ENCODE assay signal across 8 cellular contexts in the genomic region with DNA sequence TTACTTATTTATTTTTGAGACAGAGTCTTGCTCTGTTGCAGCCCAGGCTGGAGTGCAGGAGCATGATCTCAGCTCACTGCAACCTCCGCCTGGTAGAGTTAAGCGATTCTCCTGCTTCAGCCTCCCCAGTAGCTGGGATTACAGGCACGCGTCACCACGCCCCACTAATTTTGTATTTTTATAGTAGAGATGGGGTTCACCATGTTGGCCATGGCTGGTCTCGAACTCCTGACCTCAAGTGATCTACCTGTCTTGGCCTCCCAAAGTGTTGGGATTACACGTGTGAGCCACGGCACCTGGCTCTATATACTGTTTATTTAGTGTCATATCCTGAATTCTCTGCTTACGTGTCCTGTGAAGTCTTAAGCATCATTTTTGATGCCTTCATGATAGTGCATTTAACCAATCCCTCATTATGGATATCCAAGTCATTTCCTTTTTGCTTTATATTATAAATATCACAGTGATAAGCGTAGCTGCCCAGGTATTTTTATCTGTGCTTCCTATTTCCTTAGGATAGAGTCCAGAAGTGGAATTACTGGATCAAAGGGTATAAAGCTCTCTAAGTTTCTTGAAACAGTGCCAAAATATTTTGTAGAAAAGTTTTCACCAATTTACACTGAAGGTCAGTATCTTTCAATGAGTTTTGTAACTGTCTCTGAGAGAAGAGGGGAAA. TPM values are rescaled to one million over a fixed set of nuclear protein-coding genes. Genes with fewer than 3 reads are reported as not detected.
DNase-seq lines count a peak whose midpoint lies in the region; ATAC-seq and TF ChIP-seq lines count a peak whose summit lies in the region.

No MANE protein-coding gene starts in this region.

- peaks cover 11 to 44% (median 34%) of the 10 kb centered on the region in 4 donors for H3K4me1 Mint-ChIP-seq in naive thymus-derived CD8-positive, alpha-beta T cell

- POLR2A ChIA-PET in naive thymus-derived CD8-positive, alpha-beta T cell (lab: Charles Lee), result interaction anchor here (0.6 to 4.2 kb wide), 8 partner anchors 13 to 51 kb away, joined by 3 to 70 read pairs (median 6); a partner anchor contains a TSS

- no peaks in the 10 kb centered on the region for H3K27me3 Mint-ChIP-seq in naive thymus-derived CD8-positive, alpha-beta T cell

- no peaks in the 10 kb centered on the region for H3K9me2 ChIP-seq in Loucy (replicated peaks; ENCODE audit: low read depth, low read length)

- H3K36me3 ChIP-seq in Loucy (ENCODE audit: insufficient read depth, low read length), result no peaks in the 10 kb centered on the region

- H3K4me2 ChIP-seq in Loucy (ENCODE audit: low read depth, low read length, poor library complexity, severe bottlenecking), result peak overlapping the region; percentile 97

- H3K4me3 ChIP-seq in AG10803 (ENCODE audit: low read length) (peak overlapping the region; percentile 86), Loucy (ENCODE audit: low read length, poor library complexity, severe bottlenecking) (peak overlapping the region; percentile 76)

- peak overlapping the region; percentile 88 to 99 (median 98) for H3K27ac Mint-ChIP-seq in naive thymus-derived CD8-positive, alpha-beta T cell

- no peak for ATAC-seq in naive thymus-derived CD8-positive, alpha-beta T cell
- ATAC-seq in HG02678 (IDR thresholded peaks at IDR 0.05; ENCODE audit: unreplicated experiment) (no peak), HG03175 (IDR thresholded peaks at IDR 0.05; ENCODE audit: unreplicated experiment) (no peak)

- no peaks in the 10 kb centered on the region for H3K9me3 Mint-ChIP-seq in naive thymus-derived CD8-positive, alpha-beta T cell

- H3K36me3 Mint-ChIP-seq in naive thymus-derived CD8-positive, alpha-beta T cell, result no peaks in the 10 kb centered on the region

- H3K9ac ChIP-seq in Loucy (ENCODE audit: low read depth, low read length, poor library complexity, severe bottlenecking), result peak overlapping the region; percentile 43

- TF ChIP-seq CTCF in AG10803 (conservative IDR thresholded peaks at IDR 0.05; ENCODE audit: low read length) (no peak), Loucy (conservative IDR thresholded peaks at IDR 0.05; ENCODE audit: low read length) (no peak)

- DNase-seq in AG10803 (ENCODE audit: low read depth), result no peak
- DNase-seq in dermis blood vessel endothelial cell, result peak; percentile 36
- DNase-seq in naive thymus-derived CD8-positive, alpha-beta T cell, result peak in 1 of 10 donors; percentile 4
- no peak for DNase-seq in NCI-H446 treated with DMSO at 0.1 percent for 48 hours (lab: John Stamatoyannopoulos, UW)
- DNase-seq in stimulated activated CD4-positive, alpha-beta T cell treated with anti-CD3 and anti-CD28 coated beads, Interleukin-2, amount 100 ng/mL, for 48 hours, result no peak

- peaks cover 22% of the 10 kb centered on the region for H3K4me1 ChIP-seq in Loucy (ENCODE audit: insufficient read depth, low read length, poor library complexity, severe bottlenecking)

- no peak overlapping the region; the same call in 1 of the 2 replicates for H2AFZ ChIP-seq in Loucy (ENCODE audit: low read length)

- no peaks in the 10 kb centered on the region for H3K27me3 ChIP-seq in Loucy (ENCODE audit: insufficient read depth, low read length, poor library complexity, severe bottlenecking)

- no peaks in the 10 kb centered on the region for H3K79me2 ChIP-seq in Loucy (ENCODE audit: insufficient read depth, low read length)

- H4K20me1 ChIP-seq in Loucy (ENCODE audit: insufficient read depth, low read length, poor library complexity, severe bottlenecking), result no peaks in the 10 kb centered on the region

- H3F3A ChIP-seq in Loucy (ENCODE audit: low read depth), result peaks cover 8% of the 10 kb centered on the region; the same call in 1 of the 2 replicates

- H3K9me3 ChIP-seq in Loucy (ENCODE audit: insufficient read depth, low read depth, low read length), result no peaks in the 10 kb centered on the region

- peak overlapping the region; percentile 89 to 97 (median 93) for H3K4me3 Mint-ChIP-seq in naive thymus-derived CD8-positive, alpha-beta T cell

RNA-seq across cellular contexts. Expression of a gene that starts 0.9 kb away (rescaled TPM):
- total RNA-seq in dermis blood vessel endothelial cell, result 10.4 and 19.5 TPM in 2 replicates
- 10 to 100 TPM; 48.0 to 63.0 TPM for total RNA-seq in naive thymus-derived CD8-positive, alpha-beta T cell
- polyA plus RNA-seq in naive thymus-derived CD8-positive, alpha-beta T cell, result 1 to 10 TPM; 2.3 to 3.1 (median 2.3) TPM

RNA-seq across cellular contexts. Expression of a gene that starts 21.5 kb away (rescaled TPM):
- 11.4 and 31.3 TPM in 2 replicates for total RNA-seq in dermis blood vessel endothelial cell
- 10 to 100 TPM; 12.1 to 14.4 TPM for total RNA-seq in naive thymus-derived CD8-positive, alpha-beta T cell
- under 1 TPM; 0.13 to 0.51 (median 0.21) TPM for polyA plus RNA-seq in naive thymus-derived CD8-positive, alpha-beta T cell

RNA-seq across cellular contexts. Expression of a gene that starts 33.6 kb away (rescaled TPM):
- 231 and 325 TPM in 2 replicates for total RNA-seq in dermis blood vessel endothelial cell
- total RNA-seq in naive thymus-derived CD8-positive, alpha-beta T cell, result 10 to 100 TPM; 59.2 to 60.5 TPM
- 10 to 100 TPM; 14.4 to 19.5 (median 18.3) TPM for polyA plus RNA-seq in naive thymus-derived CD8-positive, alpha-beta T cell

RNA-seq across cellular contexts. Expression of a gene that starts 54.2 kb away (rescaled TPM):
- total RNA-seq in dermis blood vessel endothelial cell, result 54.1 and 63.5 TPM in 2 replicates
- 100 to 1,000 TPM; 277 to 296 TPM for total RNA-seq in naive thymus-derived CD8-positive, alpha-beta T cell
- 10 to 100 TPM; 32.6 to 60.6 (median 47.8) TPM for polyA plus RNA-seq in naive thymus-derived CD8-positive, alpha-beta T cell

RNA-seq across cellular contexts. Expression of a gene that starts 54.8 kb away (rescaled TPM):
- total RNA-seq in dermis blood vessel endothelial cell, result 10.6 and 12.3 TPM in 2 replicates
- 10 to 100 TPM; 28.8 to 30.3 TPM for total RNA-seq in naive thymus-derived CD8-positive, alpha-beta T cell
- polyA plus RNA-seq in naive thymus-derived CD8-positive, alpha-beta T cell, result 10 to 100 TPM in 1 of 3 donors, 1 to 10 TPM in 2; 7.5 to 11.6 (median 9.3) TPM
